Comparison of ENCODE assay signal across 13 cellular contexts in the genomic region with DNA sequence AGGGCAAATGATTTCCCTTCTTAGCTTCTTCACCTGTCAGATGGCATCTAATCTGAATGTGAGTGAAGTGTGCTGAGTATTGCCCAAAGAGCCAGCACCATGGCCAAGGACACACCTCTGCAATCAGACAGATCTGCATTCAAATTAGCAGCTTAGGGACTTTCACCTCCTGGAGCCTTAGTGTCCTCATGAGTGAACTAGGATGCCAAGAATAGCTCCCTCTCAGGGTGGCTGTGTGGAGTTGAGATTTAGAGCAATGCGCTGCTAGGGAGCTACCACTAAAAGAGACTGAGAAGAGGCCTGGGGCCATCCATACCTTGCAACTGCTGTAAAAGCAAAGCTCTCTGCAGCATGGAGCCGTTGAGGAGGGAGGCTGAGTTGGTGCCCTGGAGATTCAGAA. TPM values are rescaled to one million over a fixed set of nuclear protein-coding genes. Genes with fewer than 3 reads are reported as not detected.
A peak's percentile ranks its signal among the peaks of the same experiment; 100 is the strongest.
DNase-seq lines count a peak whose midpoint lies in the region; ATAC-seq, FAIRE-seq and TF ChIP-seq lines count a peak whose summit lies in the region.
"Had no signal": no experiment of that assay in that cellular context is flagged by ENCODE, and none has a peak within 500 bp of the region (broad histone marks: within the 10 kb centered on the region; RNA-seq: fewer than 3 reads in every experiment).

No MANE protein-coding gene starts in this region.

- peaks cover 6 to 34% of the 10 kb centered on the region in 2 experiments; a peak in 4 of 5 replicates for H3K36me3 ChIP-seq in HepG2 (replicated peaks in 1 of 2; ENCODE audit: control insufficient read depth in 1 of 2, insufficient read depth in 2 of 2, low read length in 2 of 2)
- H3K36me3 ChIP-seq in right lobe of liver = peaks cover 0 to 10% (median 0%) of the 10 kb centered on the region in 4 donors
- H3K36me3 ChIP-seq in tibial artery = peaks cover 15 to 42% (median 15%) of the 10 kb centered on the region in 3 donors
- peaks cover 0 to 43% of the 10 kb centered on the region in 2 donors for H3K36me3 ChIP-seq in adrenal gland (replicated peaks in 1 of 2)

- H3K9me3 Mint-ChIP-seq in activated B cell treated with CpG ODN at 0.5 μM for 24 hours = no peaks in the 10 kb centered on the region

- in situ Hi-C loops in HepG2 (cut with HindIII; ENCODE audit: extremely low pct_ligation_motif_present, low pct_unique_long_range_greater_than_20kb) = no loop called here

- POLR2A ChIA-PET in HepG2 (lab: Yijun Ruan, JAX) = interaction anchor here (1.3 to 1.4 kb wide), 2 partner anchors 16 to 37 kb away, joined by 3 to 5 read pairs; no protein-coding TSS in a partner anchor
- POLR2A ChIA-PET in activated B cell treated with CpG ODN at 0.5 μM for 24 hours (lab: Charles Lee) = interaction anchor here (0.6 to 2.7 kb wide), 7 partner anchors 24 to 1083 kb away, joined by 3 to 20 read pairs (median 4); a partner anchor contains a TSS

- peak overlapping the region; percentile 94 for H3K4me3 Mint-ChIP-seq in activated B cell treated with CpG ODN at 0.5 μM for 24 hours

- intact Hi-C loops in HepG2 (cut with micrococcal nuclease; ENCODE audit: unreplicated experiment) = no loop called here
- intact Hi-C loops in right lobe of liver (cut with DNase I) = no loop called here
- intact Hi-C loops in activated B cell treated with CpG ODN at 0.5 μM for 24 hours (cut with micrococcal nuclease) = loop anchor here (2.0 to 5.0 kb wide), 3 partner anchors 61 to 132 kb away; a partner anchor contains a TSS
- intact Hi-C loops in tibial artery (cut with DNase I; ENCODE audit: low total_unique reads) = no loop called here
- intact Hi-C loops in adrenal gland (cut with DNase I) = no loop called here

- H3K27me3 ChIP-seq in HepG2 (ENCODE audit: control insufficient read depth in 1 of 2, insufficient read depth in 2 of 2, low read length in 2 of 2) (no peaks in the 10 kb centered on the region), right lobe of liver (no peaks in the 10 kb centered on the region), tibial artery (no peaks in the 10 kb centered on the region), adrenal gland (no peaks in the 10 kb centered on the region)
- H3K27me3 ChIP-seq: stomach had no signal

- ATAC-seq in HepG2 = peak; percentile 20; the same call in 2 of the 3 replicates
- no peak for ATAC-seq in right lobe of liver
- ATAC-seq in activated B cell treated with CpG ODN at 0.5 μM for 24 hours (ENCODE audit: low read depth) = no peak

- H3K9me3 ChIP-seq in HepG2 (ENCODE audit: low read length) (no peaks in the 10 kb centered on the region), right lobe of liver (no peaks in the 10 kb centered on the region), tibial artery (no peaks in the 10 kb centered on the region), adrenal gland (replicated peaks in 1 of 3) (no peaks in the 10 kb centered on the region)
- H3K9me3 ChIP-seq: stomach had no signal

- no peak overlapping the region for H2AFZ ChIP-seq in HepG2 (ENCODE audit: low read length)

- TF ChIP-seq CTCF in HepG2 (CRISPR knock-in tag; IDR thresholded peaks at IDR 0.05) = no peak
- TF ChIP-seq CTCF in right lobe of liver (IDR thresholded peaks at IDR 0.05) = no peak
- TF ChIP-seq CTCF in activated B cell treated with CpG ODN at 0.5 μM for 24 hours (IDR thresholded peaks at IDR 0.05) = no peak
- no peak for TF ChIP-seq CTCF in fibroblast of pulmonary artery (IDR thresholded peaks at IDR 0.05; ENCODE audit: low read length, missing control alignments)
- TF ChIP-seq CTCF in tibial artery (IDR thresholded peaks at IDR 0.05) = no peak
- no peak for TF ChIP-seq CTCF in adrenal gland (IDR thresholded peaks at IDR 0.05)

- no peak for TF ChIP-seq RAD21 in HepG2 (CRISPR knock-in tag; IDR thresholded peaks at IDR 0.05)

- H4K20me1 ChIP-seq in HepG2 (ENCODE audit: insufficient read depth, low read length) = no peaks in the 10 kb centered on the region

- TF ChIP-seq POLR2A in HepG2 (IDR thresholded peaks at IDR 0.05; ENCODE audit: insufficient read depth in 1 of 2, low read depth in 2 of 2, low read length in 2 of 2) (no peak), right lobe of liver (IDR thresholded peaks at IDR 0.05) (no peak), adrenal gland (IDR thresholded peaks at IDR 0.05) (no peak)

- no peak for DNase-seq in HepG2 (ENCODE audit: low spot score)
- DNase-seq in right lobe of liver = no peak
- no peak for DNase-seq in activated B cell treated with CpG ODN at 0.5 μM for 24 hours
- DNase-seq in fibroblast of pulmonary artery (ENCODE audit: low read depth) = no peak
- no peak for DNase-seq in tibial artery
- DNase-seq in adrenal gland = no peak
- no peak for DNase-seq in cerebellar nuclear complex (lab: John Stamatoyannopoulos, UW)
- no peak for DNase-seq in stimulated activated CD4-positive, alpha-beta T cell treated with anti-CD3 and anti-CD28 coated beads, Interleukin-15, amount 100 ng/mL, for 24 hours
- DNase-seq: hippocampal formation, NCI-H2081, stomach had no signal

- H3K27ac ChIP-seq in HepG2 (ENCODE audit: extremely low read length, insufficient read depth, low read length) (no peak overlapping the region), right lobe of liver (no peak overlapping the region), tibial artery (peak overlapping the region in 1 of 2 donors; percentile 95), adrenal gland (no peak overlapping the region)

- CTCF ChIA-PET in HepG2 (lab: Yijun Ruan, JAX; ENCODE audit: low intra/inter-chr PET ratio, low total read pairs) = no interaction called here
- CTCF ChIA-PET in activated B cell treated with CpG ODN at 0.5 μM for 24 hours (lab: Charles Lee) = interaction anchor here (0.8 to 1.7 kb wide), 2 partner anchors 11 to 172 kb away, joined by 4 to 7 read pairs; no protein-coding TSS in a partner anchor

- WGBS in HepG2 (ENCODE audit: low lambda C conversion rate) = 83% methylated on average over 2 of the region's 2 CpGs
- WGBS in right lobe of liver (ENCODE audit: insufficient coverage, low coverage, low lambda C conversion rate, missing lambda C conversion rate) = 82% methylated on average over 2 of the region's 2 CpGs
- WGBS in adrenal gland, 4 donors = 71 to 94% (median 92%) methylated on average over 2 of the region's 2 CpGs

- H3K9ac ChIP-seq in HepG2 (ENCODE audit: insufficient read depth, low read depth, low read length) = peak overlapping the region; percentile 81; the same call in 1 of the 2 replicates

- no peaks in the 10 kb centered on the region for H3K27me3 Mint-ChIP-seq in activated B cell treated with CpG ODN at 0.5 μM for 24 hours

- H3K4me3 ChIP-seq in HepG2 (replicated peaks in 1 of 3; ENCODE audit: insufficient read depth in 1 of 3, low read depth in 2 of 3, low read length in 3 of 3) = peak overlapping the region; percentile 75 to 95 (median 82); a peak in 4 of 6 replicates
- H3K4me3 ChIP-seq in right lobe of liver = no peak overlapping the region
- peak overlapping the region; percentile 82 for H3K4me3 ChIP-seq in fibroblast of pulmonary artery (replicated peaks; ENCODE audit: low read depth, low read length)
- peak overlapping the region; percentile 58 to 86 for H3K4me3 ChIP-seq in tibial artery
- no peak overlapping the region for H3K4me3 ChIP-seq in adrenal gland

- peaks cover 9% of the 10 kb centered on the region for H3K79me2 ChIP-seq in HepG2 (ENCODE audit: insufficient read depth, low read length)

- peak overlapping the region; percentile 69 for H3K27ac Mint-ChIP-seq in activated B cell treated with CpG ODN at 0.5 μM for 24 hours

- H3K4me1 ChIP-seq in HepG2 (ENCODE audit: insufficient read depth, low read length) (peaks cover 11% of the 10 kb centered on the region), right lobe of liver (peaks cover 0 to 17% (median 5%) of the 10 kb centered on the region in 4 donors), tibial artery (peaks cover 0 to 28% (median 18%) of the 10 kb centered on the region in 4 donors), adrenal gland (replicated peaks in 1 of 2) (peaks cover 13 to 20% of the 10 kb centered on the region in 2 donors)

- no peak for FAIRE-seq in HepG2 (lab: Jason Lieb, UNC)

- peak overlapping the region; percentile 71 for H3K4me2 ChIP-seq in HepG2 (ENCODE audit: low read depth, low read length)

- peaks cover 25% of the 10 kb centered on the region for H3K4me1 Mint-ChIP-seq in activated B cell treated with CpG ODN at 0.5 μM for 24 hours

- H3K36me3 Mint-ChIP-seq in activated B cell treated with CpG ODN at 0.5 μM for 24 hours (ENCODE audit: low read depth) = peaks cover 42% of the 10 kb centered on the region

- TF ChIP-seq EP300 in HepG2 (IDR thresholded peaks at IDR 0.05; ENCODE audit: low read depth in 2 of 2, low read length in 2 of 2) (no peak), HepG2 (CRISPR knock-in tag; IDR thresholded peaks at IDR 0.05; ENCODE audit: borderline replicate concordance) (no peak)

- BruUV-seq in HepG2 (replicated peaks; lab: Mats Ljungman, UMichigan) = no TSS peak

RNA-seq across cellular contexts. Expression of a gene that starts 1.4 kb away (rescaled TPM):
- total RNA-seq in HepG2 (2016; rRNA removed; fragmentation: Illumina TruSeq; extraction: Trizol) = 25.8 and 30.6 TPM in 2 replicates
- total RNA-seq in HepG2 (2016; cell fraction: cytosol; rRNA removed; fragmentation: Illumina TruSeq; extraction: Trizol; ENCODE audit: low read depth) = 36.1 and 38.7 TPM in 2 replicates
- 18.6 and 29.5 TPM in 2 replicates for total RNA-seq in HepG2 (2016; cell fraction: insoluble cytoplasmic fraction; rRNA removed; fragmentation: Illumina TruSeq; extraction: Trizol)
- total RNA-seq in HepG2 (2016; cell fraction: membrane; rRNA removed; fragmentation: Illumina TruSeq; extraction: Trizol) = 57.5 and 63.8 TPM in 2 replicates
- 29.5 and 33.7 TPM in 2 replicates for total RNA-seq in HepG2 (2016; cell fraction: nucleus; rRNA removed; fragmentation: Illumina TruSeq; extraction: Trizol)
- 50.3 and 54.7 TPM in 2 replicates for polyA plus RNA-seq in HepG2 (2011; rRNA removed)
- polyA plus RNA-seq in HepG2 (2011; cell fraction: cytosol; rRNA removed) = 20.5 and 28.3 TPM in 2 replicates
- polyA plus RNA-seq in HepG2 (2011; cell fraction: nucleus; rRNA removed) = 114 and 121 TPM in 2 replicates
- 52.9 and 73.1 TPM in 2 replicates for polyA plus RNA-seq in HepG2 (2012)
- 70.7 and 77.7 TPM in 2 replicates for polyA plus RNA-seq in HepG2 (2016; cell fraction: cytosol; fragmentation: Illumina TruSeq; extraction: Trizol; ENCODE audit: low read depth)
- 39.9 and 54.4 TPM in 2 replicates for polyA plus RNA-seq in HepG2 (2016; cell fraction: insoluble cytoplasmic fraction; fragmentation: Illumina TruSeq; extraction: Trizol; ENCODE audit: low read depth)
- polyA plus RNA-seq in HepG2 (2016; cell fraction: membrane; fragmentation: Illumina TruSeq; extraction: Trizol; ENCODE audit: low read depth) = 97.4 and 105 TPM in 2 replicates
- polyA plus RNA-seq in HepG2 (2016; cell fraction: nucleus; fragmentation: Illumina TruSeq; extraction: Trizol; ENCODE audit: insufficient read depth, low read depth) = 115 and 119 TPM in 2 replicates
- 51.1 and 193 TPM in 2 replicates for polyA minus RNA-seq in HepG2 (2011; rRNA and poly(A)+ RNA removed; ENCODE audit: low replicate concordance)
- polyA minus RNA-seq in HepG2 (2011; cell fraction: cytosol; rRNA and poly(A)+ RNA removed) = 20.0 and 26.1 TPM in 2 replicates
- polyA minus RNA-seq in HepG2 (2011; cell fraction: nucleus; rRNA and poly(A)+ RNA removed) = 18.0 and 23.8 TPM in 2 replicates
- total RNA-seq in right lobe of liver = 10 to 100 TPM; 15.9 to 33.5 (median 24.0) TPM
- 142 and 160 TPM in 2 replicates for total RNA-seq in activated B cell treated with CpG ODN at 0.5 μM for 24 hours
- total RNA-seq in adrenal gland = 100 to 1,000 TPM in 3 of 8 donors, 10 to 100 TPM in 5; 49.5 to 142 (median 88.2) TPM
- polyA plus RNA-seq in adrenal gland = 100 to 1,000 TPM in 1 of 3 donors, 10 to 100 TPM in 2; 63.0 to 134 (median 65.2) TPM

RNA-seq across cellular contexts. Expression of a gene that starts 13.2 kb away (rescaled TPM):
- total RNA-seq in HepG2 (2016; rRNA removed; fragmentation: Illumina TruSeq; extraction: Trizol) = 0.13 and 0.15 TPM in 2 replicates
- total RNA-seq in HepG2 (2016; cell fraction: cytosol; rRNA removed; fragmentation: Illumina TruSeq; extraction: Trizol; ENCODE audit: low read depth) = 0.10 TPM in 1 of 2 replicates, not detected in the other
- total RNA-seq in HepG2 (2016; cell fraction: insoluble cytoplasmic fraction; rRNA removed; fragmentation: Illumina TruSeq; extraction: Trizol) = 0.15 TPM in 1 of 2 replicates, not detected in the other
- 0.21 TPM in 1 of 2 replicates, not detected in the other for total RNA-seq in HepG2 (2016; cell fraction: membrane; rRNA removed; fragmentation: Illumina TruSeq; extraction: Trizol)
- total RNA-seq in HepG2 (2016; cell fraction: nucleus; rRNA removed; fragmentation: Illumina TruSeq; extraction: Trizol) = 0.22 and 0.38 TPM in 2 replicates
- 0.58 and 0.91 TPM in 2 replicates for polyA plus RNA-seq in HepG2 (2011; rRNA removed)
- polyA plus RNA-seq in HepG2 (2011; cell fraction: cytosol; rRNA removed) = 0.10 and 0.23 TPM in 2 replicates
- 5.5 and 6.4 TPM in 2 replicates for polyA plus RNA-seq in HepG2 (2011; cell fraction: nucleus; rRNA removed)
- 1.1 and 1.8 TPM in 2 replicates for polyA plus RNA-seq in HepG2 (2012)
- polyA plus RNA-seq in HepG2 (2016; cell fraction: cytosol; fragmentation: Illumina TruSeq; extraction: Trizol; ENCODE audit: low read depth) = 0.06 and 2.2 TPM in 2 replicates
- polyA plus RNA-seq in HepG2 (2016; cell fraction: insoluble cytoplasmic fraction; fragmentation: Illumina TruSeq; extraction: Trizol; ENCODE audit: low read depth) = 0.17 and 0.45 TPM in 2 replicates
- polyA plus RNA-seq in HepG2 (2016; cell fraction: membrane; fragmentation: Illumina TruSeq; extraction: Trizol; ENCODE audit: low read depth) = 0.13 TPM in 1 of 2 replicates, not detected in the other
- polyA plus RNA-seq in HepG2 (2016; cell fraction: nucleus; fragmentation: Illumina TruSeq; extraction: Trizol; ENCODE audit: insufficient read depth, low read depth) = 0.47 and 1.9 TPM in 2 replicates
- 2.0 and 4.0 TPM in 2 replicates for polyA minus RNA-seq in HepG2 (2011; rRNA and poly(A)+ RNA removed; ENCODE audit: low replicate concordance)
- 0.69 TPM in 1 of 2 replicates, not detected in the other for polyA minus RNA-seq in HepG2 (2011; cell fraction: cytosol; rRNA and poly(A)+ RNA removed)
- polyA minus RNA-seq in HepG2 (2011; cell fraction: nucleus; rRNA and poly(A)+ RNA removed) = 5.0 and 6.2 TPM in 2 replicates
- total RNA-seq in right lobe of liver = 1 to 10 TPM in 4 of 6 experiments, under 1 TPM in 2; 0.43 to 3.1 (median 1.8) TPM
- 0.81 and 0.86 TPM in 2 replicates for total RNA-seq in activated B cell treated with CpG ODN at 0.5 μM for 24 hours
- 10 to 100 TPM in 6 of 8 donors, 1 to 10 TPM in 2; 2.4 to 14.7 (median 12.2) TPM for total RNA-seq in adrenal gland
- polyA plus RNA-seq in adrenal gland = 10 to 100 TPM in 2 of 3 donors, 1 to 10 TPM in 1; 5.8 to 44.3 (median 17.5) TPM

RNA-seq across cellular contexts. Expression of a gene that starts 29.9 kb away (rescaled TPM):
- total RNA-seq in HepG2 (2016; rRNA removed; fragmentation: Illumina TruSeq; extraction: Trizol) (22.2 and 33.1 TPM in 2 replicates), right lobe of liver (100 to 1,000 TPM in 2 of 6 experiments, 10 to 100 TPM in 4; 13.5 to 192 (median 17.7) TPM), activated B cell treated with CpG ODN at 0.5 μM for 24 hours (47.7 and 53.6 TPM in 2 replicates), adrenal gland (1,000 to 10,000 TPM in 4 of 8 donors, 100 to 1,000 TPM in 4; 199 to 1,914 (median 666) TPM)
- 146 and 177 TPM in 2 replicates for total RNA-seq in HepG2 (2016; cell fraction: cytosol; rRNA removed; fragmentation: Illumina TruSeq; extraction: Trizol; ENCODE audit: low read depth)
- total RNA-seq in HepG2 (2016; cell fraction: insoluble cytoplasmic fraction; rRNA removed; fragmentation: Illumina TruSeq; extraction: Trizol) = 17.4 and 30.2 TPM in 2 replicates
- total RNA-seq in HepG2 (2016; cell fraction: membrane; rRNA removed; fragmentation: Illumina TruSeq; extraction: Trizol) = 86.9 and 114 TPM in 2 replicates
- 11.7 and 11.9 TPM in 2 replicates for total RNA-seq in HepG2 (2016; cell fraction: nucleus; rRNA removed; fragmentation: Illumina TruSeq; extraction: Trizol)
- polyA plus RNA-seq in HepG2 (2011; rRNA removed) (27.6 and 29.5 TPM in 2 replicates), adrenal gland (100 to 1,000 TPM in 2 of 3 donors, 1 to 10 TPM in 1; 5.5 to 924 (median 522) TPM)
- 25.8 and 50.8 TPM in 2 replicates for polyA plus RNA-seq in HepG2 (2011; cell fraction: cytosol; rRNA removed)
- polyA plus RNA-seq in HepG2 (2011; cell fraction: nucleus; rRNA removed) = 19.2 and 22.8 TPM in 2 replicates
- 13.4 and 25.7 TPM in 2 replicates for polyA plus RNA-seq in HepG2 (2012)
- polyA plus RNA-seq in HepG2 (2016; cell fraction: cytosol; fragmentation: Illumina TruSeq; extraction: Trizol; ENCODE audit: low read depth) = 235 and 253 TPM in 2 replicates
- 19.0 and 25.9 TPM in 2 replicates for polyA plus RNA-seq in HepG2 (2016; cell fraction: insoluble cytoplasmic fraction; fragmentation: Illumina TruSeq; extraction: Trizol; ENCODE audit: low read depth)
- polyA plus RNA-seq in HepG2 (2016; cell fraction: membrane; fragmentation: Illumina TruSeq; extraction: Trizol; ENCODE audit: low read depth) = 124 and 129 TPM in 2 replicates
- 21.4 TPM in 2 replicates for polyA plus RNA-seq in HepG2 (2016; cell fraction: nucleus; fragmentation: Illumina TruSeq; extraction: Trizol; ENCODE audit: insufficient read depth, low read depth)
- 17.1 and 32.9 TPM in 2 replicates for polyA minus RNA-seq in HepG2 (2011; rRNA and poly(A)+ RNA removed; ENCODE audit: low replicate concordance)
- polyA minus RNA-seq in HepG2 (2011; cell fraction: cytosol; rRNA and poly(A)+ RNA removed) = 13.6 and 21.6 TPM in 2 replicates
- 4.8 and 7.1 TPM in 2 replicates for polyA minus RNA-seq in HepG2 (2011; cell fraction: nucleus; rRNA and poly(A)+ RNA removed)

RNA-seq across cellular contexts. Expression of a gene that starts 40.8 kb away (rescaled TPM):
- 0.34 and 0.38 TPM in 2 replicates for total RNA-seq in HepG2 (2016; rRNA removed; fragmentation: Illumina TruSeq; extraction: Trizol)
- 0.40 TPM in 1 of 2 replicates, not detected in the other for total RNA-seq in HepG2 (2016; cell fraction: cytosol; rRNA removed; fragmentation: Illumina TruSeq; extraction: Trizol; ENCODE audit: low read depth)
- 0.24 TPM in 1 of 2 replicates, not detected in the other for total RNA-seq in HepG2 (2016; cell fraction: insoluble cytoplasmic fraction; rRNA removed; fragmentation: Illumina TruSeq; extraction: Trizol)
- 0.34 and 0.38 TPM in 2 replicates for total RNA-seq in HepG2 (2016; cell fraction: membrane; rRNA removed; fragmentation: Illumina TruSeq; extraction: Trizol)
- not detected in 2 replicates for total RNA-seq in HepG2 (2016; cell fraction: nucleus; rRNA removed; fragmentation: Illumina TruSeq; extraction: Trizol)
- 1.4 and 2.3 TPM in 2 replicates for polyA plus RNA-seq in HepG2 (2011; rRNA removed)
- 0.93 and 2.4 TPM in 2 replicates for polyA plus RNA-seq in HepG2 (2011; cell fraction: cytosol; rRNA removed)
- 4.4 and 6.2 TPM in 2 replicates for polyA plus RNA-seq in HepG2 (2011; cell fraction: nucleus; rRNA removed)
- polyA plus RNA-seq in HepG2 (2012) = 1.5 and 1.7 TPM in 2 replicates
- polyA plus RNA-seq in HepG2 (2016; cell fraction: cytosol; fragmentation: Illumina TruSeq; extraction: Trizol; ENCODE audit: low read depth) = 0.69 and 0.92 TPM in 2 replicates
- 0.71 and 0.76 TPM in 2 replicates for polyA plus RNA-seq in HepG2 (2016; cell fraction: insoluble cytoplasmic fraction; fragmentation: Illumina TruSeq; extraction: Trizol; ENCODE audit: low read depth)
- polyA plus RNA-seq in HepG2 (2016; cell fraction: membrane; fragmentation: Illumina TruSeq; extraction: Trizol; ENCODE audit: low read depth) = 0.49 and 0.63 TPM in 2 replicates
- 1.7 and 3.0 TPM in 2 replicates for polyA plus RNA-seq in HepG2 (2016; cell fraction: nucleus; fragmentation: Illumina TruSeq; extraction: Trizol; ENCODE audit: insufficient read depth, low read depth)
- 0.44 and 0.52 TPM in 2 replicates for polyA minus RNA-seq in HepG2 (2011; rRNA and poly(A)+ RNA removed; ENCODE audit: low replicate concordance)
- polyA minus RNA-seq in HepG2 (2011; cell fraction: cytosol; rRNA and poly(A)+ RNA removed) = 0.99 TPM in 1 of 2 replicates, not detected in the other
- not detected in 2 replicates for polyA minus RNA-seq in HepG2 (2011; cell fraction: nucleus; rRNA and poly(A)+ RNA removed)
- total RNA-seq in right lobe of liver = 10 to 100 TPM in 4 of 6 experiments, 1 to 10 TPM in 2; 2.7 to 81.8 (median 18.1) TPM
- not detected in 2 replicates for total RNA-seq in activated B cell treated with CpG ODN at 0.5 μM for 24 hours
- total RNA-seq in adrenal gland = 10 to 100 TPM in 1 of 8 donors, 1 to 10 TPM in 4, not detected in 3; 1.0 to 48.2 (median 1.2) TPM
- polyA plus RNA-seq in adrenal gland = 1 to 10 TPM in 2 of 3 donors, under 1 TPM in 1; 0.37 to 1.9 (median 1.7) TPM
- total RNA-seq: pulmonary artery endothelial cell; T-helper 2 cell treated with Interferon-gamma antibody and Interleukin-4, amounts not matched to agents 100 ng/mL and 5 ng/mL, for 36 hours had no signal

Comparison
In these comparisons a context has a peak if more than half of its experiments do, and no peak if none do; other contexts are left out.
1. H3K4me3 ChIP-seq: peak in HepG2 (3 of 3), fibroblast of pulmonary artery (single experiment) and tibial artery (2 of 2); none in right lobe of liver (0 of 3) and adrenal gland (0 of 4).